In genomic region chr2:171412571-171412970, GRCh38 we compare ENCODE assay signal across 1 cellular context.
TF ChIP-seq lines count a peak whose summit lies in the region.

No MANE protein-coding gene starts in this region.

TF ChIP-seq in HepG2, 621 proteins besides CTCF, POLR2A, EP300 and RAD21:
- TF ChIP-seq, protein P1, sequence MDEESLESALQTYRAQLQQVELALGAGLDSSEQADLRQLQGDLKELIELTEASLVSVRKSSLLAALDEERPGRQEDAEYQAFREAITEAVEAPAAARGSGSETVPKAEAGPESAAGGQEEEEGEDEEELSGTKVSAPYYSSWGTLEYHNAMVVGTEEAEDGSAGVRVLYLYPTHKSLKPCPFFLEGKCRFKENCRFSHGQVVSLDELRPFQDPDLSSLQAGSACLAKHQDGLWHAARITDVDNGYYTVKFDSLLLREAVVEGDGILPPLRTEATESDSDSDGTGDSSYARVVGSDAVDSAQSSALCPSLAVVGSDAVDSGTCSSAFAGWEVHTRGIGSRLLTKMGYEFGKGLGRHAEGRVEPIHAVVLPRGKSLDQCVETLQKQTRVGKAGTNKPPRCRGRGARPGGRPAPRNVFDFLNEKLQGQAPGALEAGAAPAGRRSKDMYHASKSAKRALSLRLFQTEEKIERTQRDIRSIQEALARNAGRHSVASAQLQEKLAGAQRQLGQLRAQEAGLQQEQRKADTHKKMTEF (CRISPR knock-in tag; IDR thresholded peaks at IDR 0.05), result no peak
- TF ChIP-seq CEBPB (IDR thresholded peaks at IDR 0.05; ENCODE audit: borderline replicate concordance, low read depth, low read length), result 0 out of 2 replicates have a peak, but pooled peaks have one; percentile 6
- no peak for TF ChIP-seq MED1 (CRISPR knock-in tag; IDR thresholded peaks at IDR 0.05)
- TF ChIP-seq SMARCE1 (IDR thresholded peaks at IDR 0.05; ENCODE audit: borderline replicate concordance), result no peak
- TF ChIP-seq AHR (CRISPR knock-in tag; IDR thresholded peaks at IDR 0.05), result no peak
- TF ChIP-seq ZNF644 (CRISPR knock-in tag; IDR thresholded peaks at IDR 0.05; ENCODE audit: low read depth), result no peak
